Comparison of ENCODE assay signal across 35 cellular contexts in the genomic region with DNA sequence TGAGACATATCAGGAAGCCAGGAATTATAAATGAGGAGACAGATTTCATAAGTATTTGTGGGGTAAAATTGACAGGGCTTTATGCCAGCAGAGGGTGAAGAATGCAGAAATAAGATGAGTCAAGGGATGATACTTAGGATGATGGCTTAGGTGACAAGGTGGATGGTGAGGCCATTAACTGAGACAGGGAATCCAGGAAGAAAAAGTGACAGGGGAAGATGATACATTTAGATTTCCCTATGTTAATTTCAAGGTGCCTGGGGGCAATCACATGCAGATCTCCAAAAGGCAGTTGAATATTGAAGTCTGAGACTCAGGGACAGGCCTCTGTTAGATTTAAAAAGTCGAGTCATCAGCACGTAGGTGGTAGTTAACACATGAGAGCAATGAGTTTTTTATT.
"Had no signal": no experiment of that assay in that cellular context is flagged by ENCODE, and none has a peak within 500 bp of the region (broad histone marks: within the 10 kb centered on the region; RNA-seq: fewer than 3 reads in every experiment).

No MANE protein-coding gene starts in this region.

- H3K4me3 ChIP-seq: adrenal gland, body of pancreas, breast epithelium had no signal

- H3K27ac Mint-ChIP-seq: activated B cell treated with CpG ODN at 0.5 μM for 24 hours; activated CD4-positive, alpha-beta memory T cell treated with anti-CD3 and anti-CD28 coated beads for 36 hours; activated CD4-positive, alpha-beta T cell treated with anti-CD3 and anti-CD28 coated beads, Interleukin-2, amount 10 ng/mL, durations not matched to agents 24 days and 14 days; activated CD8-positive, alpha-beta T cell treated with anti-CD3 and anti-CD28 coated beads for 36 hours; activated naive CD4-positive, alpha-beta T cell treated with anti-CD3 and anti-CD28 coated beads for 36 hours; activated naive CD4-positive, alpha-beta T cell treated with anti-CD3 and anti-CD28 coated beads, Interleukin-2, amount 50 U/mL, for 72 hours; activated naive CD8-positive, alpha-beta T cell treated with anti-CD3 and anti-CD28 coated beads for 36 hours; activated T-cell treated with anti-CD3 and anti-CD28 coated beads, Interleukin-2, amount 50 U/mL, for 72 hours; activated T-helper 1 cell treated with anti-CD3 and anti-CD28 coated beads, Interleukin-12 subunit alpha, Interleukin-12 subunit beta, Interleukin-2, Interleukin-4 antibody, amounts not matched to agents 30 ng/mL and 10 ng/mL and 1 ng/mL, durations not matched to agents 14 hours and 24 hours and 36 hours; activated T-helper 17 cell treated with anti-CD3 and anti-CD28 coated beads, Interleukin-2, amount 50 U/mL, for 72 hours; T-helper 1 cell treated with Interleukin-12 subunit alpha and Interleukin-12 subunit beta and Interleukin-4 antibody, amounts not matched to agents 30 μg/mL and 1 μg/mL, for 36 hours; T-helper 2 cell treated with Interferon-gamma antibody and Interleukin-4, amounts not matched to agents 5 μg/mL and 100 μg/mL, for 36 hours had no signal

- ATAC-seq: activated CD8-positive, alpha-beta T cell treated with anti-CD3 and anti-CD28 coated beads for 36 hours; activated naive CD4-positive, alpha-beta T cell treated with anti-CD3 and anti-CD28 coated beads, Interleukin-2, amount 50 U/mL, for 72 hours; activated T-cell treated with anti-CD3 and anti-CD28 coated beads, Interleukin-2, amount 50 U/mL, for 4 hours; activated T-cell treated with anti-CD3 and anti-CD28 coated beads, Interleukin-2, amount 50 U/mL, for 72 hours; activated T-helper 17 cell treated with anti-CD3 and anti-CD28 coated beads, Interleukin-2, amount 50 U/mL, for 72 hours; body of pancreas had no signal

- H3K27ac ChIP-seq: adrenal gland, body of pancreas, brain microvascular endothelial cell, breast epithelium, VCaP had no signal

- H3K36me3 Mint-ChIP-seq: activated CD4-positive, alpha-beta memory T cell treated with anti-CD3 and anti-CD28 coated beads for 36 hours; activated naive CD4-positive, alpha-beta T cell treated with anti-CD3 and anti-CD28 coated beads, Interleukin-2, amount 50 U/mL, for 72 hours; activated naive CD8-positive, alpha-beta T cell treated with anti-CD3 and anti-CD28 coated beads for 36 hours had no signal

- H3K27me3 Mint-ChIP-seq: activated B cell treated with CpG ODN at 0.5 μM for 24 hours; activated CD4-positive, alpha-beta memory T cell treated with anti-CD3 and anti-CD28 coated beads for 36 hours; activated CD4-positive, alpha-beta T cell treated with anti-CD3 and anti-CD28 coated beads, Interleukin-2, amount 10 ng/mL, durations not matched to agents 24 days and 14 days; activated naive CD8-positive, alpha-beta T cell treated with anti-CD3 and anti-CD28 coated beads for 36 hours had no signal

- H3K4me1 ChIP-seq: adrenal gland, body of pancreas, breast epithelium had no signal

- H3K4me1 Mint-ChIP-seq: activated CD4-positive, alpha-beta T cell treated with anti-CD3 and anti-CD28 coated beads, Interleukin-2, amount 10 ng/mL, durations not matched to agents 24 days and 14 days; activated naive CD8-positive, alpha-beta T cell treated with anti-CD3 and anti-CD28 coated beads for 36 hours; activated T-helper 17 cell treated with anti-CD3 and anti-CD28 coated beads, Interleukin-2, amount 50 U/mL, for 72 hours had no signal

- H3K27me3 ChIP-seq: adrenal gland, body of pancreas, brain microvascular endothelial cell, breast epithelium had no signal

- H3K4me3 Mint-ChIP-seq: activated B cell treated with CpG ODN at 0.5 μM for 24 hours; activated CD4-positive, alpha-beta memory T cell treated with anti-CD3 and anti-CD28 coated beads for 36 hours; activated CD4-positive, alpha-beta T cell treated with anti-CD3 and anti-CD28 coated beads, Interleukin-2, amount 10 ng/mL, durations not matched to agents 24 days and 14 days; activated CD8-positive, alpha-beta T cell treated with anti-CD3 and anti-CD28 coated beads for 36 hours; activated naive CD4-positive, alpha-beta T cell treated with anti-CD3 and anti-CD28 coated beads for 36 hours; activated naive CD8-positive, alpha-beta T cell treated with anti-CD3 and anti-CD28 coated beads for 36 hours; activated T-cell treated with anti-CD3 and anti-CD28 coated beads, Interleukin-2, amount 50 U/mL, for 4 hours; activated T-cell treated with anti-CD3 and anti-CD28 coated beads, Interleukin-2, amount 50 U/mL, for 72 hours; activated T-helper 1 cell treated with anti-CD3 and anti-CD28 coated beads, Interleukin-12 subunit alpha, Interleukin-12 subunit beta, Interleukin-2, Interleukin-4 antibody, amounts not matched to agents 30 ng/mL and 10 ng/mL and 1 ng/mL, durations not matched to agents 14 hours and 24 hours and 36 hours; activated T-helper 17 cell treated with anti-CD3 and anti-CD28 coated beads, Interleukin-2, amount 50 U/mL, for 72 hours; T-helper 1 cell treated with Interleukin-12 subunit alpha and Interleukin-12 subunit beta and Interleukin-4 antibody, amounts not matched to agents 30 μg/mL and 1 μg/mL, for 36 hours; T-helper 2 cell treated with Interferon-gamma antibody and Interleukin-4, amounts not matched to agents 5 μg/mL and 100 μg/mL, for 36 hours had no signal

- H3K9me3 Mint-ChIP-seq: activated B cell treated with CpG ODN at 0.5 μM for 24 hours; activated CD4-positive, alpha-beta memory T cell treated with anti-CD3 and anti-CD28 coated beads for 36 hours; activated CD8-positive, alpha-beta T cell treated with anti-CD3 and anti-CD28 coated beads for 36 hours; activated naive CD4-positive, alpha-beta T cell treated with anti-CD3 and anti-CD28 coated beads for 36 hours; T-helper 1 cell treated with Interleukin-12 subunit alpha and Interleukin-12 subunit beta and Interleukin-4 antibody, amounts not matched to agents 30 μg/mL and 1 μg/mL, for 36 hours; T-helper 2 cell treated with Interferon-gamma antibody and Interleukin-4, amounts not matched to agents 5 μg/mL and 100 μg/mL, for 36 hours had no signal

- DNase-seq: activated B cell treated with CpG ODN at 0.5 μM for 24 hours; activated CD4-positive, alpha-beta memory T cell treated with anti-CD3 and anti-CD28 coated beads for 36 hours; activated CD4-positive, alpha-beta T cell treated with anti-CD3 and anti-CD28 coated beads for 4 hours; activated CD4-positive, alpha-beta T cell treated with anti-CD3 and anti-CD28 coated beads, Interleukin-2, amount 10 ng/mL, durations not matched to agents 24 days and 14 days; activated CD4-positive, alpha-beta T cell treated with anti-CD3 and anti-CD28 coated beads, Interleukin-2, amount 50 U/mL, for 1 hour; activated CD4-positive, alpha-beta T cell treated with anti-CD3 and anti-CD28 coated beads, Interleukin-2, amount 50 U/mL, for 4 hours; activated CD4-positive, CD25-positive, alpha-beta regulatory T cell treated with anti-CD3 and anti-CD28 coated beads, Interleukin-2, amount 50 U/mL, for 72 hours; activated CD8-positive, alpha-beta memory T cell treated with anti-CD3 and anti-CD28 coated beads, Interleukin-2, amount 50 U/mL, for 4 hours; activated CD8-positive, alpha-beta T cell treated with anti-CD3 and anti-CD28 coated beads for 36 hours; activated effector memory CD4-positive, alpha-beta T cell treated with anti-CD3 and anti-CD28 coated beads, Interleukin-2, amount 50 U/mL, for 16 hours; activated gamma-delta T cell treated with Interleukin-2 at 50 U/mL for 16 hours; activated naive CD4-positive, alpha-beta T cell; activated naive CD4-positive, alpha-beta T cell treated with anti-CD3 and anti-CD28 coated beads for 36 hours; activated naive CD4-positive, alpha-beta T cell treated with anti-CD3 and anti-CD28 coated beads, Interleukin-2, amount 50 U/mL, for 16 hours; activated naive CD8-positive, alpha-beta T cell treated with anti-CD3 and anti-CD28 coated beads for 36 hours; activated T-cell treated with anti-CD3 and anti-CD28 coated beads for 4 hours; activated T-cell treated with anti-CD3 and anti-CD28 coated beads, Interleukin-2, amount 50 U/mL, for 1 hour; activated T-cell treated with anti-CD3 and anti-CD28 coated beads, Interleukin-2, amount 50 U/mL, for 4 hours; activated T-cell treated with anti-CD3 and anti-CD28 coated beads, Interleukin-2, amount 50 U/mL, for 72 hours; adrenal gland; amniotic stem cell; aorta; body of pancreas; brain microvascular endothelial cell; central memory CD4-positive, alpha-beta T cell; T-helper 1 cell; T-helper 2 cell; T-helper 9 cell had no signal

- H3K9me3 ChIP-seq: adrenal gland, body of pancreas, breast epithelium had no signal
